1 cellular context compared by ENCODE assay signal in genomic region chr21:45443595-45444181, GRCh38.
TF ChIP-seq lines count a peak whose summit lies in the region.

No MANE protein-coding gene starts in this region.

TF ChIP-seq in HepG2, 621 proteins besides CTCF, POLR2A, EP300 and RAD21 (continued from another document):
- no peak for TF ChIP-seq ZBTB44 (CRISPR knock-in tag; IDR thresholded peaks at IDR 0.05)
- no peak for TF ChIP-seq ZGPAT (CRISPR knock-in tag; IDR thresholded peaks at IDR 0.05)
- TF ChIP-seq HOXA9 (CRISPR knock-in tag; IDR thresholded peaks at IDR 0.05; ENCODE audit: borderline replicate concordance) = no peak
- peak; percentile 67 for TF ChIP-seq AGO2 (optimal IDR thresholded peaks at IDR 0.05; ENCODE audit: low read depth, low read length)
- no peak for TF ChIP-seq SMAD9 (CRISPR knock-in tag; IDR thresholded peaks at IDR 0.05)
- TF ChIP-seq STAG1 (CRISPR knock-in tag; IDR thresholded peaks at IDR 0.05) = peak; percentile 73
- TF ChIP-seq BRD4 (CRISPR knock-in tag; IDR thresholded peaks at IDR 0.05) = no peak
- TF ChIP-seq ZNF121 (CRISPR knock-in tag; IDR thresholded peaks at IDR 0.05) = no peak
- TF ChIP-seq ZMAT5 (CRISPR knock-in tag; IDR thresholded peaks at IDR 0.05; ENCODE audit: borderline replicate concordance, low read depth) = no peak
- no peak for TF ChIP-seq ZNF253 (CRISPR knock-in tag; IDR thresholded peaks at IDR 0.05; ENCODE audit: borderline replicate concordance)
- TF ChIP-seq FOXO1 (CRISPR knock-in tag; IDR thresholded peaks at IDR 0.05) = no peak
- no peak for TF ChIP-seq ZNF619 (CRISPR knock-in tag; IDR thresholded peaks at IDR 0.05)
- TF ChIP-seq ZNF10 (CRISPR knock-in tag; IDR thresholded peaks at IDR 0.05; ENCODE audit: borderline replicate concordance, low read depth) = no peak
- no peak for TF ChIP-seq KDM1A (CRISPR knock-in tag; IDR thresholded peaks at IDR 0.05)
- TF ChIP-seq RARA (CRISPR knock-in tag; IDR thresholded peaks at IDR 0.05) = no peak
- TF ChIP-seq ZNF280B (CRISPR knock-in tag; IDR thresholded peaks at IDR 0.05; ENCODE audit: borderline replicate concordance) = peak; percentile 43; the same call in 1 of the 2 replicates
- TF ChIP-seq KDM5A (IDR thresholded peaks at IDR 0.05; ENCODE audit: borderline replicate concordance, low read length) = no peak
- TF ChIP-seq IRF9 (CRISPR knock-in tag; IDR thresholded peaks at IDR 0.05; ENCODE audit: borderline replicate concordance) = no peak
- peak; percentile 48; the same call in 1 of the 2 replicates for TF ChIP-seq ZBTB38 (CRISPR knock-in tag; IDR thresholded peaks at IDR 0.05)
- no peak for TF ChIP-seq ZNF567 (CRISPR knock-in tag; IDR thresholded peaks at IDR 0.05; ENCODE audit: borderline replicate concordance)
- no peak for TF ChIP-seq ZNF557 (CRISPR knock-in tag; IDR thresholded peaks at IDR 0.05)
- no peak for TF ChIP-seq CCAR2 (optimal IDR thresholded peaks at IDR 0.05; ENCODE audit: low read depth, low read length)
- TF ChIP-seq ZNF143 (CRISPR knock-in tag; IDR thresholded peaks at IDR 0.05) = no peak
- TF ChIP-seq ZNF263 (CRISPR knock-in tag; IDR thresholded peaks at IDR 0.05) = no peak
- TF ChIP-seq POGK (CRISPR knock-in tag; conservative IDR thresholded peaks at IDR 0.05) = no peak
- no peak for TF ChIP-seq STAT6 (CRISPR knock-in tag; IDR thresholded peaks at IDR 0.05; ENCODE audit: borderline replicate concordance)
- no peak for TF ChIP-seq ZNF318 (CRISPR knock-in tag; IDR thresholded peaks at IDR 0.05)
- TF ChIP-seq THAP8 (CRISPR knock-in tag; IDR thresholded peaks at IDR 0.05; ENCODE audit: borderline replicate concordance) = no peak
- TF ChIP-seq HBP1 (CRISPR knock-in tag; IDR thresholded peaks at IDR 0.05; ENCODE audit: low read depth) = no peak
